ENCODE assay signal across 1 cellular context in genomic region chr3:98743071-98743470, GRCh38.
TF ChIP-seq lines count a peak whose summit lies in the region.

No MANE protein-coding gene starts in this region.

TF ChIP-seq in GM12878, 131 proteins besides CTCF, POLR2A, EP300 and RAD21:
- TF ChIP-seq CUX1 (IDR thresholded peaks at IDR 0.05; ENCODE audit: insufficient replicate concordance, low read depth, low read length) (no peak), NR2C2 (IDR thresholded peaks at IDR 0.05; ENCODE audit: borderline replicate concordance, control insufficient read depth, insufficient read length, low read depth) (no peak), IRF5 (IDR thresholded peaks at IDR 0.05; ENCODE audit: borderline replicate concordance) (no peak), IRF3 (IDR thresholded peaks at IDR 0.05) (no peak), ATF2 (IDR thresholded peaks at IDR 0.05; ENCODE audit: low read length) (no peak), ATF3 (IDR thresholded peaks at IDR 0.05; ENCODE audit: borderline replicate concordance, extremely low read depth, low read depth, low read length) (no peak), TCF12 (IDR thresholded peaks at IDR 0.05; ENCODE audit: low read depth, low read length) (no peak), SUPT20H (IDR thresholded peaks at IDR 0.05; ENCODE audit: borderline replicate concordance, control insufficient read depth, low read depth, low read length) (no peak), TCF7 (IDR thresholded peaks at IDR 0.05; ENCODE audit: borderline replicate concordance) (no peak), ZNF622 (IDR thresholded peaks at IDR 0.05) (no peak), NFIC (IDR thresholded peaks at IDR 0.05; ENCODE audit: low read depth, low read length) (no peak), EED (IDR thresholded peaks at IDR 0.05; ENCODE audit: low read depth) (no peak), NFYA (IDR thresholded peaks at IDR 0.05; ENCODE audit: borderline replicate concordance, low read depth, low read length) (no peak), RUNX3 (IDR thresholded peaks at IDR 0.05; ENCODE audit: low read length) (no peak), NR2F1 (conservative IDR thresholded peaks at IDR 0.05) (no peak)
